In genomic region chr10:110985497-110986270, GRCh38 we compare ENCODE assay signal across 24 cellular contexts.
"Had no signal": no experiment of that assay in that cellular context is flagged by ENCODE, and none has a peak within 500 bp of the region (broad histone marks: within the 10 kb centered on the region; RNA-seq: fewer than 3 reads in every experiment).

No MANE protein-coding gene starts in this region.

- H3K4me1 ChIP-seq: breast epithelium, colonic mucosa, uterus had no signal

- H3K9me3 ChIP-seq: breast epithelium, colonic mucosa, testis, uterus had no signal

- H3K4me3 ChIP-seq: breast epithelium, colonic mucosa, hepatocyte, smooth muscle cell, testis, uterus had no signal

- H3K36me3 ChIP-seq: breast epithelium, colonic mucosa, uterus had no signal

- ATAC-seq: activated CD4-positive, alpha-beta T cell treated with anti-CD3 and anti-CD28 coated beads for 36 hours; activated T-helper 17 cell treated with anti-CD3 and anti-CD28 coated beads, Interleukin-2, amount 50 U/mL, for 72 hours; sciatic nerve; stimulated activated naive B cell treated with anti-CD40 and anti-IgM and Interleukin-4, amounts not matched to agents 10 μg/mL and 1 μg/mL and 100 μg/mL, for 72 hours; T-helper 17 cell had no signal

- H3K27me3 ChIP-seq: breast epithelium, colonic mucosa, hepatocyte, testis, uterus had no signal

- DNase-seq: activated B cell treated with CpG ODN at 0.5 μM for 24 hours; activated CD4-positive, alpha-beta T cell treated with anti-CD3 and anti-CD28 coated beads for 36 hours; activated CD4-positive, alpha-beta T cell treated with anti-CD3 and anti-CD28 coated beads, Interleukin-2, amount 50 U/mL, for 4 hours; activated CD8-positive, alpha-beta memory T cell treated with anti-CD3 and anti-CD28 coated beads for 24 hours; activated CD8-positive, alpha-beta memory T cell treated with anti-CD3 and anti-CD28 coated beads, Interleukin-2, amount 50 U/mL, for 4 hours; activated T-cell treated with anti-CD3 and anti-CD28 coated beads, Interleukin-2, amount 50 U/mL, for 24 hours; colonic mucosa; endodermal cell; foreskin melanocyte; glutamatergic neuron; immature natural killer cell; nephron progenitor cell; stimulated activated CD4-positive, alpha-beta T cell treated with anti-CD3 and anti-CD28 coated beads, Interleukin-15, amount 100 ng/mL, for 24 hours; stimulated activated CD8-positive, alpha-beta memory T cell treated with anti-CD3 and anti-CD28 coated beads, Interleukin-4, amount 100 ng/mL, for 48 hours; stimulated activated naive B cell treated with anti-CD40 and anti-IgM and Interleukin-4, amounts not matched to agents 10 μg/mL and 1 μg/mL and 100 μg/mL, for 72 hours; T-helper 17 cell; testis; trophoblast cell; uterus had no signal
